Comparison of ENCODE assay signal across 23 cellular contexts in the genomic region with DNA sequence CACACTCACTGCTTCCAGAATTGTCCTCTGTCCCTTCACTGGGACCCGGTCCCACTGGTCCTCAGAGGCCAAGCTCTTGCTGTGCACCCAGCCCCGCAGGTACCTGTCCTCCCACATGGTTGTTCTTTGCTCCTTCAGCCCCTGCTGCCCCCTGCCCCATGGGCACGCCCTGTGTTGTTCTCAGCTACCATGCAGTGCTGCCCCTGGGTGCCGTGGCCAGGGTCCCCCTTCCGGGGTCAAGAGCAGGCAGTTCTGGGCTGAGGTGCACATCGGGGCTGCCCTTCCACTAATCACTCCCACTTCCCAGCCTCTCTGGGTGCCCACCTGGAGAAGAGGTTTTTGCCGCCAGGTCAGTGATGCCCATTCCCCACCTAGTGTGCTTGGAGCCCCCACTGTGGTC. TPM values are rescaled to one million over a fixed set of nuclear protein-coding genes. Genes with fewer than 3 reads are reported as not detected.
DNase-seq lines count a peak whose midpoint lies in the region; ATAC-seq and TF ChIP-seq lines count a peak whose summit lies in the region.
"Had no signal": no experiment of that assay in that cellular context is flagged by ENCODE, and none has a peak within 500 bp of the region (broad histone marks: within the 10 kb centered on the region; RNA-seq: fewer than 3 reads in every experiment).

No MANE protein-coding gene starts in this region.

- H3K27me3 Mint-ChIP-seq in activated naive CD8-positive, alpha-beta T cell: no peaks in the 10 kb centered on the region
- H3K27me3 Mint-ChIP-seq in activated naive CD8-positive, alpha-beta T cell treated with anti-CD3 and anti-CD28 coated beads, Interleukin-2, amount 50 U/mL, for 24 hours: no peaks in the 10 kb centered on the region
- H3K27me3 Mint-ChIP-seq in central memory CD8-positive, alpha-beta T cell: no peaks in the 10 kb centered on the region

- intact Hi-C loops in upper lobe of right lung (cut with DNase I): no loop called here

- TF ChIP-seq CTCF in HL-60 (IDR thresholded peaks at IDR 0.05; ENCODE audit: insufficient read depth, low read length) (no peak), upper lobe of right lung (IDR thresholded peaks at IDR 0.05) (no peak)

- no peak overlapping the region for H3K4me3 ChIP-seq in HL-60 (replicated peaks; ENCODE audit: insufficient read depth, low read length)
- no peak overlapping the region for H3K4me3 ChIP-seq in upper lobe of right lung
- H3K4me3 ChIP-seq: cardiac muscle cell, K562, left lung, psoas muscle, thoracic aorta had no signal

- peaks cover 8% of the 10 kb centered on the region for H3K36me3 Mint-ChIP-seq in activated naive CD8-positive, alpha-beta T cell
- peaks cover 32% of the 10 kb centered on the region for H3K36me3 Mint-ChIP-seq in activated naive CD8-positive, alpha-beta T cell treated with anti-CD3 and anti-CD28 coated beads, Interleukin-2, amount 50 U/mL, for 24 hours (ENCODE audit: low read depth)
- peaks cover 39% of the 10 kb centered on the region for H3K36me3 Mint-ChIP-seq in central memory CD8-positive, alpha-beta T cell (ENCODE audit: insufficient read depth)
- H3K36me3 Mint-ChIP-seq in stimulated activated effector memory CD8-positive, alpha-beta T cell treated with anti-CD3 and anti-CD28 coated beads, Interleukin-12 subunit alpha, Interleukin-12 subunit beta, amount 100 ng/mL, for 72 hours: peaks cover 89% of the 10 kb centered on the region
- H3K36me3 Mint-ChIP-seq: WTC11 had no signal

- no peak overlapping the region for H3K4me3 Mint-ChIP-seq in activated naive CD8-positive, alpha-beta T cell
- no peak overlapping the region for H3K4me3 Mint-ChIP-seq in activated naive CD8-positive, alpha-beta T cell treated with anti-CD3 and anti-CD28 coated beads, Interleukin-2, amount 50 U/mL, for 24 hours
- peak overlapping the region; percentile 29 for H3K4me3 Mint-ChIP-seq in central memory CD8-positive, alpha-beta T cell
- H3K4me3 Mint-ChIP-seq in stimulated activated effector memory CD8-positive, alpha-beta T cell treated with anti-CD3 and anti-CD28 coated beads, Interleukin-12 subunit alpha, Interleukin-12 subunit beta, amount 100 ng/mL, for 72 hours: no peak overlapping the region
- H3K4me3 Mint-ChIP-seq: WTC11 had no signal

- no peaks in the 10 kb centered on the region for H3K27me3 ChIP-seq in HL-60 (ENCODE audit: insufficient read depth, poor library complexity, severe bottlenecking)
- no peaks in the 10 kb centered on the region for H3K27me3 ChIP-seq in upper lobe of right lung
- H3K27me3 ChIP-seq: left lung had no signal

- H3K9me3 Mint-ChIP-seq in activated naive CD8-positive, alpha-beta T cell (ENCODE audit: low read depth): no peaks in the 10 kb centered on the region
- H3K9me3 Mint-ChIP-seq in activated naive CD8-positive, alpha-beta T cell treated with anti-CD3 and anti-CD28 coated beads, Interleukin-2, amount 50 U/mL, for 24 hours: no peaks in the 10 kb centered on the region
- no peaks in the 10 kb centered on the region for H3K9me3 Mint-ChIP-seq in central memory CD8-positive, alpha-beta T cell
- no peaks in the 10 kb centered on the region for H3K9me3 Mint-ChIP-seq in stimulated activated effector memory CD8-positive, alpha-beta T cell treated with anti-CD3 and anti-CD28 coated beads, Interleukin-12 subunit alpha, Interleukin-12 subunit beta, amount 100 ng/mL, for 72 hours
- H3K9me3 Mint-ChIP-seq: activated T-helper 2 cell treated with anti-CD3 and anti-CD28 coated beads, Interferon-gamma antibody, Interleukin-2, Interleukin-4, amounts not matched to agents 10 μg/mL and 5 μg/mL and 100 μg/mL, durations not matched to agents 14 hours and 24 hours and 36 hours; WTC11 had no signal

- no peak for DNase-seq in activated naive CD8-positive, alpha-beta T cell treated with anti-CD3 and anti-CD28 coated beads, Interleukin-2, amount 50 U/mL, for 24 hours
- DNase-seq in HL-60 (ENCODE audit: low read depth in 1 of 2, low spot score in 1 of 2) (no peak), upper lobe of right lung (no peak)
- no peak for DNase-seq in central memory CD8-positive, alpha-beta T cell (ENCODE audit: low spot score in 2 of 2)
- DNase-seq in stimulated activated effector memory CD8-positive, alpha-beta T cell treated with anti-CD3 and anti-CD28 coated beads, Interleukin-12 subunit alpha, Interleukin-12 subunit beta, amount 100 ng/mL, for 72 hours (ENCODE audit: low spot score in 2 of 2): no peak
- DNase-seq: anterior cingulate cortex, dermis blood vessel endothelial cell, DMS79 treated with DMSO at 0.1 percent for 48 hours, midbrain, NCI-H146, NCI-H524, T1000 had no signal

- peaks cover 80% of the 10 kb centered on the region for H3K4me1 Mint-ChIP-seq in activated naive CD8-positive, alpha-beta T cell (ENCODE audit: low read depth)
- peaks cover 57% of the 10 kb centered on the region for H3K4me1 Mint-ChIP-seq in activated naive CD8-positive, alpha-beta T cell treated with anti-CD3 and anti-CD28 coated beads, Interleukin-2, amount 50 U/mL, for 24 hours
- peaks cover 67% of the 10 kb centered on the region for H3K4me1 Mint-ChIP-seq in central memory CD8-positive, alpha-beta T cell
- H3K4me1 Mint-ChIP-seq in stimulated activated effector memory CD8-positive, alpha-beta T cell treated with anti-CD3 and anti-CD28 coated beads, Interleukin-12 subunit alpha, Interleukin-12 subunit beta, amount 100 ng/mL, for 72 hours: peaks cover 45% of the 10 kb centered on the region

- H3K27ac Mint-ChIP-seq in activated naive CD8-positive, alpha-beta T cell: peak overlapping the region; percentile 96
- no peak overlapping the region for H3K27ac Mint-ChIP-seq in activated naive CD8-positive, alpha-beta T cell treated with anti-CD3 and anti-CD28 coated beads, Interleukin-2, amount 50 U/mL, for 24 hours
- H3K27ac Mint-ChIP-seq in central memory CD8-positive, alpha-beta T cell (ENCODE audit: low read depth): peak overlapping the region; percentile 99
- H3K27ac Mint-ChIP-seq in stimulated activated effector memory CD8-positive, alpha-beta T cell treated with anti-CD3 and anti-CD28 coated beads, Interleukin-12 subunit alpha, Interleukin-12 subunit beta, amount 100 ng/mL, for 72 hours: peak overlapping the region; percentile 94
- H3K27ac Mint-ChIP-seq: WTC11 had no signal

- no peaks in the 10 kb centered on the region for H3K9me3 ChIP-seq in upper lobe of right lung
- H3K9me3 ChIP-seq: left lung, psoas muscle, thoracic aorta had no signal

- H3K27ac ChIP-seq in HL-60 (replicated peaks) (peak overlapping the region; percentile 80), upper lobe of right lung (no peak overlapping the region)
- H3K27ac ChIP-seq: cardiac muscle cell, psoas muscle, thoracic aorta had no signal

- peaks cover 9% of the 10 kb centered on the region for H3K36me3 ChIP-seq in upper lobe of right lung
- H3K36me3 ChIP-seq: cardiac muscle cell, thoracic aorta had no signal

- no peak for ATAC-seq in activated naive CD8-positive, alpha-beta T cell treated with anti-CD3 and anti-CD28 coated beads, Interleukin-2, amount 50 U/mL, for 24 hours
- no peak for ATAC-seq in central memory CD8-positive, alpha-beta T cell (replicated peaks; ENCODE audit: extremely low read depth, poor library complexity, severe bottlenecking)
- no peak for ATAC-seq in stimulated activated effector memory CD8-positive, alpha-beta T cell treated with anti-CD3 and anti-CD28 coated beads, Interleukin-12 subunit alpha, Interleukin-12 subunit beta, amount 100 ng/mL, for 72 hours
- ATAC-seq in HG02973 (IDR thresholded peaks at IDR 0.05; ENCODE audit: unreplicated experiment) (no peak), upper lobe of right lung (no peak), esophagus mucosa (no peak)
- ATAC-seq: K562, left lung, psoas muscle, WTC11 had no signal

- no peaks in the 10 kb centered on the region for H3K4me1 ChIP-seq in upper lobe of right lung
- H3K4me1 ChIP-seq: psoas muscle had no signal

RNA-seq across cellular contexts. Expression of a gene that starts 31.9 kb away (rescaled TPM):
- total RNA-seq in upper lobe of right lung (4.8 TPM), esophagus mucosa (0.96 TPM)
- total RNA-seq: cardiac muscle cell, dermis blood vessel endothelial cell, endothelial cell of umbilical vein had no signal
